Comparison of ENCODE assay signal across 17 cellular contexts in genomic region chr1:45730780-45731319, GRCh38.
"Had no signal": no experiment of that assay in that cellular context is flagged by ENCODE, and none has a peak within 500 bp of the region (broad histone marks: within the 10 kb centered on the region; RNA-seq: fewer than 3 reads in every experiment).

No MANE protein-coding gene starts in this region.

- H3K27me3 ChIP-seq: sigmoid colon, testis, vagina had no signal

- H3K36me3 Mint-ChIP-seq: natural killer cell treated with Interleukin-12 subunit alpha and Interleukin-12 subunit beta and Interleukin-15 and Interleukin-18, amount 100 ng/mL, for 72 hours had no signal

- DNase-seq: activated CD4-positive, alpha-beta T cell treated with anti-CD3 and anti-CD28 coated beads, Interleukin-2, amount 10 ng/mL, durations not matched to agents 7 days and 5 days; activated CD4-positive, CD25-positive, alpha-beta regulatory T cell; amygdala; effector memory CD8-positive, alpha-beta T cell; erythroblast; immature natural killer cell; sigmoid colon; stimulated activated CD4-positive, alpha-beta T cell treated with anti-CD3 and anti-CD28 coated beads, Interleukin-4, amount 100 ng/mL, for 1 hour; stimulated activated CD8-positive, alpha-beta memory T cell treated with anti-CD3 and anti-CD28 coated beads, Interleukin-4, amount 100 ng/mL, for 48 hours; T-helper 2 cell; testis had no signal

- H3K9me3 Mint-ChIP-seq: activated CD4-positive, alpha-beta T cell treated with anti-CD3 and anti-CD28 coated beads, Interleukin-2, amount 10 ng/mL, durations not matched to agents 7 days and 5 days; activated naive CD4-positive, alpha-beta T cell treated with anti-CD3 and anti-CD28 coated beads, Interleukin-2, amount 50 U/mL, for 24 hours; brain; dendritic cell treated with granulocyte-macrophage colony-stimulating factor and Interleukin-4, amounts not matched to agents 40 ng/mL and 50 ng/mL, for 4 days; effector memory CD8-positive, alpha-beta T cell; immature natural killer cell; natural killer cell treated with Interleukin-12 subunit alpha and Interleukin-12 subunit beta and Interleukin-15 and Interleukin-18, amount 100 ng/mL, for 72 hours; stimulated activated naive CD8-positive, alpha-beta T cell treated with anti-CD3 and anti-CD28 coated beads, Interleukin-15, Interleukin-2, amounts not matched to agents 100 ng/mL and 50 ng/mL, for 24 hours had no signal

- H3K27ac ChIP-seq: sigmoid colon, testis, vagina had no signal

- H3K9me3 ChIP-seq: sigmoid colon, testis, vagina had no signal

- H3K27ac Mint-ChIP-seq: activated CD4-positive, alpha-beta T cell treated with anti-CD3 and anti-CD28 coated beads, Interleukin-2, amount 10 ng/mL, durations not matched to agents 7 days and 5 days; activated naive CD4-positive, alpha-beta T cell treated with anti-CD3 and anti-CD28 coated beads, Interleukin-2, amount 50 U/mL, for 24 hours; brain; dendritic cell treated with granulocyte-macrophage colony-stimulating factor and Interleukin-4, amounts not matched to agents 40 ng/mL and 50 ng/mL, for 4 days; effector memory CD8-positive, alpha-beta T cell; natural killer cell treated with Interleukin-12 subunit alpha and Interleukin-12 subunit beta and Interleukin-15 and Interleukin-18, amount 100 ng/mL, for 72 hours; stimulated activated naive CD8-positive, alpha-beta T cell treated with anti-CD3 and anti-CD28 coated beads, Interleukin-15, Interleukin-2, amounts not matched to agents 100 ng/mL and 50 ng/mL, for 24 hours had no signal

- H3K27me3 Mint-ChIP-seq: activated CD4-positive, alpha-beta T cell treated with anti-CD3 and anti-CD28 coated beads, Interleukin-2, amount 10 ng/mL, durations not matched to agents 7 days and 5 days; activated naive CD4-positive, alpha-beta T cell treated with anti-CD3 and anti-CD28 coated beads, Interleukin-2, amount 50 U/mL, for 24 hours; brain; effector memory CD8-positive, alpha-beta T cell; natural killer cell treated with Interleukin-12 subunit alpha and Interleukin-12 subunit beta and Interleukin-15 and Interleukin-18, amount 100 ng/mL, for 72 hours; stimulated activated naive CD8-positive, alpha-beta T cell treated with anti-CD3 and anti-CD28 coated beads, Interleukin-15, Interleukin-2, amounts not matched to agents 100 ng/mL and 50 ng/mL, for 24 hours had no signal

- H3K4me1 Mint-ChIP-seq: activated CD4-positive, alpha-beta T cell treated with anti-CD3 and anti-CD28 coated beads, Interleukin-2, amount 10 ng/mL, durations not matched to agents 7 days and 5 days; brain had no signal

- H3K4me1 ChIP-seq: sigmoid colon, testis had no signal

- ATAC-seq: effector memory CD8-positive, alpha-beta T cell; natural killer cell treated with Interleukin-12 subunit alpha and Interleukin-12 subunit beta and Interleukin-15 and Interleukin-18, amount 100 ng/mL, for 72 hours had no signal

- H3K4me3 ChIP-seq: sigmoid colon, testis, vagina had no signal

- H3K4me3 Mint-ChIP-seq: activated CD4-positive, alpha-beta T cell treated with anti-CD3 and anti-CD28 coated beads, Interleukin-2, amount 10 ng/mL, durations not matched to agents 7 days and 5 days; activated naive CD4-positive, alpha-beta T cell treated with anti-CD3 and anti-CD28 coated beads, Interleukin-2, amount 50 U/mL, for 24 hours; brain; dendritic cell treated with granulocyte-macrophage colony-stimulating factor and Interleukin-4, amounts not matched to agents 40 ng/mL and 50 ng/mL, for 4 days; effector memory CD8-positive, alpha-beta T cell; immature natural killer cell; natural killer cell treated with Interleukin-12 subunit alpha and Interleukin-12 subunit beta and Interleukin-15 and Interleukin-18, amount 100 ng/mL, for 72 hours; stimulated activated naive CD8-positive, alpha-beta T cell treated with anti-CD3 and anti-CD28 coated beads, Interleukin-15, Interleukin-2, amounts not matched to agents 100 ng/mL and 50 ng/mL, for 24 hours had no signal
